22 cellular contexts compared by ENCODE assay signal in the genomic region with DNA sequence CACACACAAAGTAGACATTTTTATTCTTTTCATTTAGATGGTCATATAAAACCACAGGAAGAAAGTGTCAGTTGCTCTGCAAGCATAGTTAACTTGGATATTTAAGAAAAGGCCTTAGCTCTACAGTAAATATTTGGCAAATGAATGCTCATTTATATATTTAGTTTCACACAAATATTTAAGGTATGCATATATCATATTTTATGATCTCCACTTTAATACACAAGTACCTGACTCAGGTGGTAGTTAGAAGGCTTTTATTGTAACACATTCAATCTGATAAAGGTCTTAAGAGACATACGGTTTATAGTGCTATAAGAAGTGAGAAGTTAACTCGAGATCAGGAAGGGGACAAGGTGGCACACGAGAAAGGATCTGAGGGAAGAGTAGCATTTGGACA.
DNase-seq lines count a peak whose midpoint lies in the region; ATAC-seq and TF ChIP-seq lines count a peak whose summit lies in the region.
"Had no signal": no experiment of that assay in that cellular context is flagged by ENCODE, and none has a peak within 500 bp of the region (broad histone marks: within the 10 kb centered on the region; RNA-seq: fewer than 3 reads in every experiment).

No MANE protein-coding gene starts in this region.

- H3K9me2 ChIP-seq in Loucy (replicated peaks; ENCODE audit: low read depth, low read length): no peaks in the 10 kb centered on the region

- DNase-seq in HT-29 (ENCODE audit: low spot score) (peak; percentile 5), left colon (no peak), NCI-H2227 treated with DMSO at 0.1 percent for 48 hours (lab: John Stamatoyannopoulos, UW) (no peak)
- DNase-seq: 8988T; ACHN; BE2C; C1 segment of cervical spinal cord; CD4-positive, alpha-beta memory T cell; CD4-positive, CD25-positive, alpha-beta regulatory T cell; CD8-positive, alpha-beta memory T cell; COR-L47; DMS 273 treated with DMSO at 0.1 percent for 48 hours; DMS153; DMS53; DMS79; DND-41; EL; GDM1 had no signal

- ATAC-seq in left colon (peak; percentile 26), GM21515 (IDR thresholded peaks at IDR 0.05; ENCODE audit: unreplicated experiment) (no peak)
- ATAC-seq: GM12878 had no signal

- H3K27me3 ChIP-seq in Loucy (ENCODE audit: insufficient read depth, low read length, poor library complexity, severe bottlenecking): no peaks in the 10 kb centered on the region
- H3K27me3 ChIP-seq: BE2C, BLaER1 had no signal

- intact Hi-C loops in left colon (cut with DNase I, micrococcal nuclease): no loop called here

- H3F3A ChIP-seq in Loucy (ENCODE audit: low read depth): no peaks in the 10 kb centered on the region

- peaks cover 21% of the 10 kb centered on the region for H3K4me1 ChIP-seq in Loucy (ENCODE audit: insufficient read depth, low read length, poor library complexity, severe bottlenecking)
- H3K4me1 ChIP-seq: BLaER1 had no signal

- H3K9me3 ChIP-seq in Loucy (ENCODE audit: insufficient read depth, low read depth, low read length): no peaks in the 10 kb centered on the region
- H3K9me3 ChIP-seq: BE2C, BLaER1 had no signal

- peak overlapping the region; percentile 23 for H3K9ac ChIP-seq in Loucy (ENCODE audit: low read depth, low read length, poor library complexity, severe bottlenecking)
- H3K9ac ChIP-seq: BLaER1 had no signal

- no peaks in the 10 kb centered on the region for H3K79me2 ChIP-seq in Loucy (ENCODE audit: insufficient read depth, low read length)

- TF ChIP-seq CTCF in Loucy (conservative IDR thresholded peaks at IDR 0.05; ENCODE audit: low read length): no peak

- H3K4me3 ChIP-seq in Loucy (ENCODE audit: low read length, poor library complexity, severe bottlenecking): peak overlapping the region; percentile 25
- H3K4me3 ChIP-seq: BLaER1, GM12878 had no signal

- no peaks in the 10 kb centered on the region for H4K20me1 ChIP-seq in Loucy (ENCODE audit: insufficient read depth, low read length, poor library complexity, severe bottlenecking)
- H4K20me1 ChIP-seq: BLaER1 had no signal

- H3K4me2 ChIP-seq in Loucy (ENCODE audit: low read depth, low read length, poor library complexity, severe bottlenecking): peak overlapping the region; percentile 53
- H3K4me2 ChIP-seq: BLaER1 had no signal

- peaks cover 4% of the 10 kb centered on the region for H3K36me3 ChIP-seq in Loucy (ENCODE audit: insufficient read depth, low read length)
- H3K36me3 ChIP-seq: BE2C, BLaER1 had no signal

- no peak overlapping the region for H2AFZ ChIP-seq in Loucy (ENCODE audit: low read length)
